Comparison of ENCODE assay signal across 11 cellular contexts in the genomic region with DNA sequence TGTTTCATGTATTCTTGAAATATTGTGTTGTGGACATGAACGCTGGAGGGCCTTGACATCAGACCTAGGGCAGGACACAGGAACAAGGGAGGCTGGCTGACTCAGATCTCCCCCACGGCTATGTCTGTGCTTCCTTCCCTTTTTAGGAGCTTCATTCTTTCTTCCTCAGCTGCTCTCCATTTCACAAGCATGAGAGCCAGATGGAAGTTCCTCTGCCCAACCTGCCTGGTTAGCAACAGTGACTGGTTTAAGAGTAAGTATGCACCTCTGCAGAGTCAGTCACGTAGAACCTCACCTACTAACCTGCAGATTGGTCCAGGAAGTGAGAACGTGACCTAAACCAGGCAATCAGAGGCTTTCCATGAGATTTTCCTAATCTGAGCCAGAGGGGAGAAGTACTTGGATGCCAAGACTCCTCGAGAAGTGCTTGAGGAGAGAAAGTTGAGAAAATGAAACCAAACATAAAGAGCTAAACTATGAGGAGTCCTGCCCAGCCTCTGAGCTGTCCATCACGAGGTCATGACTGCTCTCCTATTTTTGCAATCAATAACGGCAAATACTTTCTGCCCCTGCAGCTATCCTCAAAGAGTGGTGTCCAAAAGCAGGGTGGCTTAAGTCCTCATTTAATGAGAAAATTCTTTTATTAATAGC.
A peak's percentile ranks its signal among the peaks of the same experiment; 100 is the strongest.
DNase-seq lines count a peak whose midpoint lies in the region; TF ChIP-seq lines count a peak whose summit lies in the region.
"Had no signal": no experiment of that assay in that cellular context is flagged by ENCODE, and none has a peak within 500 bp of the region (broad histone marks: within the 10 kb centered on the region; RNA-seq: fewer than 3 reads in every experiment).

No MANE protein-coding gene starts in this region.

- H3K36me3 ChIP-seq in OCI-LY7 (ENCODE audit: insufficient read depth, low read length) (no peaks in the 10 kb centered on the region), fibroblast of lung (ENCODE audit: control insufficient read depth, insufficient read depth, low read length) (no peaks in the 10 kb centered on the region), trophoblast cell (ENCODE audit: control insufficient read depth in 1 of 2, insufficient read depth in 2 of 2, low read length in 2 of 2) (no peaks in the 10 kb centered on the region)
- H3K36me3 ChIP-seq: neural progenitor cell had no signal

- no CpG with 5 or more reads among the region's 7 CpGs for WGBS in trophoblast cell (ENCODE audit: extremely low coverage, insufficient coverage, insufficient read length)

- no peak overlapping the region for H4K91ac ChIP-seq in trophoblast cell (ENCODE audit: low read depth, low read length)

- H4K8ac ChIP-seq in trophoblast cell (ENCODE audit: low read depth, low read length), result no peak overlapping the region

- no peak overlapping the region for H2BK5ac ChIP-seq in trophoblast cell (ENCODE audit: low read depth, low read length, poor library complexity)

- H3K9me3 ChIP-seq in OCI-LY7 (ENCODE audit: low read length) (no peaks in the 10 kb centered on the region), fibroblast of lung (ENCODE audit: control insufficient read depth, insufficient read depth, low read depth, low read length) (no peaks in the 10 kb centered on the region), trophoblast cell (ENCODE audit: insufficient read depth, low read depth, low read length) (no peaks in the 10 kb centered on the region)

- H3K4me3 ChIP-seq in OCI-LY7 (ENCODE audit: low read depth, low read length, poor library complexity, severe bottlenecking), result no peak overlapping the region
- H3K4me3 ChIP-seq in fibroblast of lung (replicated peaks in 1 of 4; ENCODE audit: control extremely low read depth in 1 of 4, insufficient read depth in 1 of 4, low read depth in 3 of 4, low read length in 4 of 4), result peak overlapping the region in 1 of 4 experiments; percentile 5
- H3K4me3 ChIP-seq in trophoblast cell (ENCODE audit: low read depth, low read length), result no peak overlapping the region
- H3K4me3 ChIP-seq: neural progenitor cell had no signal

- CTCF ChIA-PET in OCI-LY7 (lab: Charles Lee; ENCODE audit: unreplicated experiment), result no interaction called here

- no peak overlapping the region for H3K18ac ChIP-seq in trophoblast cell (ENCODE audit: low read length)

- H3K4me2 ChIP-seq in OCI-LY7 (ENCODE audit: low read length), result no peak overlapping the region
- H3K4me2 ChIP-seq in fibroblast of lung (ENCODE audit: extremely low read depth, insufficient read depth, low read length), result peak overlapping the region; percentile 69
- no peak overlapping the region for H3K4me2 ChIP-seq in trophoblast cell (ENCODE audit: low read length)
- H3K4me2 ChIP-seq: neural progenitor cell had no signal

- H3K23ac ChIP-seq in trophoblast cell (ENCODE audit: low read length), result no peak overlapping the region

- no peak overlapping the region for H3K4ac ChIP-seq in trophoblast cell (ENCODE audit: low read depth, low read length)

- H3K14ac ChIP-seq in trophoblast cell (ENCODE audit: low read length), result no peak overlapping the region

- H3K79me2 ChIP-seq in OCI-LY7 (ENCODE audit: insufficient read depth, low read depth, low read length) (no peaks in the 10 kb centered on the region), fibroblast of lung (ENCODE audit: control insufficient read depth, insufficient read depth, low read length) (no peaks in the 10 kb centered on the region), trophoblast cell (ENCODE audit: control insufficient read depth, insufficient read depth, low read length, poor library complexity) (no peaks in the 10 kb centered on the region)

- H4K20me1 ChIP-seq in OCI-LY7 (ENCODE audit: insufficient read depth, low read length) (no peaks in the 10 kb centered on the region), fibroblast of lung (ENCODE audit: control insufficient read depth, extremely low read depth, insufficient read depth, low read length) (no peaks in the 10 kb centered on the region)

- H3K79me1 ChIP-seq in trophoblast cell (ENCODE audit: low read length), result peaks cover 1% of the 10 kb centered on the region

- peak overlapping the region; percentile 24 for H2BK12ac ChIP-seq in trophoblast cell (ENCODE audit: low read length)

- H3K27ac ChIP-seq in OCI-LY7 (ENCODE audit: low read depth, low read length, poor library complexity, severe bottlenecking) (no peak overlapping the region), fibroblast of lung (ENCODE audit: insufficient read depth, low read length) (peak overlapping the region; percentile 25), trophoblast cell (ENCODE audit: low read depth, low read length) (no peak overlapping the region)
- H3K27ac ChIP-seq: neural progenitor cell had no signal

- POLR2A ChIA-PET in OCI-LY7 (lab: Charles Lee), result no interaction called here

- DNase-seq in EL, result peak; percentile 65
- DNase-seq in OCI-LY7 (ENCODE audit: low spot score), result no peak
- no peak for DNase-seq in fibroblast of lung (ENCODE audit: low read depth in 2 of 2)
- DNase-seq in trophoblast cell, result peak; percentile 98 to 99
- DNase-seq in NCI-H82 treated with DMSO at 0.1 percent for 48 hours (lab: John Stamatoyannopoulos, UW; ENCODE audit: unreplicated experiment), result no peak
- DNase-seq in activated gamma-delta T cell (lab: John Stamatoyannopoulos, UW), result no peak
- no peak for DNase-seq in HuH-7 (ENCODE audit: low spot score)
- no peak for DNase-seq in NCI-H524 treated with DMSO at 0.1 percent for 48 hours (lab: John Stamatoyannopoulos, UW)
- DNase-seq: activated T-cell treated with anti-CD3 and anti-CD28 coated beads, Interleukin-2, amount 50 U/mL, for 1 hour; DMS53 had no signal

- H3K9ac ChIP-seq in fibroblast of lung (ENCODE audit: insufficient read depth, low read length) (no peak overlapping the region), trophoblast cell (ENCODE audit: low read length) (no peak overlapping the region)
- H3K9ac ChIP-seq: neural progenitor cell had no signal

- H4K12ac ChIP-seq in trophoblast cell (ENCODE audit: low read depth, low read length), result no peak overlapping the region

- H2AFZ ChIP-seq in OCI-LY7 (ENCODE audit: low read length) (0 out of 2 replicates have a peak overlapping the region, but pooled peaks have one; percentile 45), fibroblast of lung (ENCODE audit: low read length) (peak overlapping the region; percentile 87), trophoblast cell (ENCODE audit: insufficient read depth, low read length, poor library complexity) (no peak overlapping the region)
- H2AFZ ChIP-seq: neural progenitor cell had no signal

- intact Hi-C loops in OCI-LY7 (cut with micrococcal nuclease; ENCODE audit: unreplicated experiment), result no loop called here

- H2AK5ac ChIP-seq in trophoblast cell (ENCODE audit: low read length), result no peak overlapping the region

- H3K9me2 ChIP-seq in OCI-LY7 (ENCODE audit: insufficient read depth, low read length), result no peaks in the 10 kb centered on the region; the same call in 1 of the 2 replicates

- H2BK120ac ChIP-seq in trophoblast cell (ENCODE audit: insufficient read depth, low read length, poor library complexity), result no peak overlapping the region

- peaks cover 9% of the 10 kb centered on the region for H3K4me1 ChIP-seq in OCI-LY7 (ENCODE audit: insufficient read depth, low read length, poor library complexity, severe bottlenecking)
- no peaks in the 10 kb centered on the region for H3K4me1 ChIP-seq in fibroblast of lung (ENCODE audit: control insufficient read depth, extremely low read depth, insufficient read depth, low read length)
- no peaks in the 10 kb centered on the region for H3K4me1 ChIP-seq in trophoblast cell (ENCODE audit: control insufficient read depth in 1 of 2, insufficient read depth in 2 of 2, low read length in 2 of 2)
- H3K4me1 ChIP-seq: neural progenitor cell had no signal

- TF ChIP-seq CTCF in OCI-LY7 (conservative IDR thresholded peaks at IDR 0.05; ENCODE audit: low read length) (no peak), fibroblast of lung (conservative IDR thresholded peaks at IDR 0.05 in 1 of 2, IDR thresholded peaks at IDR 0.05 in 1 of 2; ENCODE audit: low read depth in 1 of 2, low read length in 2 of 2) (no peak)

- BruUV-seq in OCI-LY7 (replicated peaks; lab: Mats Ljungman, UMichigan), result no TSS peak

- no peaks in the 10 kb centered on the region for H3K27me3 ChIP-seq in fibroblast of lung (ENCODE audit: control insufficient read depth, insufficient read depth, low read length)
- H3K27me3 ChIP-seq in trophoblast cell (ENCODE audit: insufficient read depth, low read length), result no peaks in the 10 kb centered on the region
- H3K27me3 ChIP-seq: neural progenitor cell had no signal

Comparison
In these comparisons a context has a peak if more than half of its experiments do, and no peak if none do; other contexts are left out.
1. DNase-seq: peak in EL (single experiment) and trophoblast cell (2 of 2); none in OCI-LY7 (single experiment), fibroblast of lung (0 of 2), NCI-H82 treated with DMSO at 0.1 percent for 48 hours (single experiment), activated gamma-delta T cell (single experiment), HuH-7 (single experiment) and NCI-H524 treated with DMSO at 0.1 percent for 48 hours (single experiment).